In the genomic region with DNA sequence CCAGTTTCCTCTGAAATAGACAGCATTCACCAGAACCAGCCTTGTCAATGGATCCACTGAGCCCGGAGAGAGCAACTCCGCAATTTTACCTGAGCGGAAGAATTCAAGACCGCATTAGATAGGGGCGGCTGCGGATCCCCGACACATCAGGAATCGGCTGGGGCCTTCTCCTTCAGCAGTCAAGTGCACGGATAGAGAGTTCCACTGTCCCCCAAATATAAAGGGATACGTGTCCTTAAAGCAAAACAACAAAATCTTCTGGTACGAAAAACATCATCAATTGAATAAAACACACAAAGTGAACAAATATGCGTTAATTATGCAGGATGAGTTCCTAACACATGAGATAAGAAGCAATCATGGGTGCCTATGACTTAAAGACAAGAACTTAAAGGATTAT, we compare ENCODE assay signal across 8 cellular contexts. TPM values are rescaled to one million over a fixed set of nuclear protein-coding genes. Genes with fewer than 3 reads are reported as not detected.
A peak's percentile ranks its signal among the peaks of the same experiment; 100 is the strongest.
DNase-seq lines count a peak whose midpoint lies in the region; TF ChIP-seq lines count a peak whose summit lies in the region.
"Had no signal": no experiment of that assay in that cellular context is flagged by ENCODE, and none has a peak within 500 bp of the region (broad histone marks: within the 10 kb centered on the region; RNA-seq: fewer than 3 reads in every experiment).

No MANE protein-coding gene starts in this region.

- TF ChIP-seq CTCF in brain microvascular endothelial cell (IDR thresholded peaks at IDR 0.05; ENCODE audit: low read depth, low read length, missing control alignments) = no peak
- TF ChIP-seq CTCF in mesothelial cell of epicardium (IDR thresholded peaks at IDR 0.05; ENCODE audit: unreplicated experiment) = no peak
- TF ChIP-seq CTCF in suprapubic skin (IDR thresholded peaks at IDR 0.05) = no peak

- H3K4me1 Mint-ChIP-seq in mesothelial cell of epicardium = peaks cover 4% of the 10 kb centered on the region

- H3K79me2 ChIP-seq in Karpas-422 (ENCODE audit: low read length) = no peaks in the 10 kb centered on the region

- no peaks in the 10 kb centered on the region for H4K20me1 ChIP-seq in Karpas-422 (ENCODE audit: insufficient read depth, low read depth, low read length)

- DNase-seq in Karpas-422 (no peak), brain microvascular endothelial cell (no peak), mesothelial cell of epicardium (ENCODE audit: low spot score in 2 of 2, unreplicated experiment in 2 of 2) (no peak), suprapubic skin (ENCODE audit: low spot score in 2 of 2) (no peak), COR-L47 (lab: John Stamatoyannopoulos, UW) (no peak), inferior parietal cortex (ENCODE audit: extremely low spot score) (no peak)
- no peak for DNase-seq in stimulated activated CD4-positive, alpha-beta T cell treated with anti-CD3 and anti-CD28 coated beads, Interleukin-2, amount 100 ng/mL, for 24 hours
- DNase-seq: DMS 273 treated with DMSO at 0.1 percent for 48 hours had no signal

- H3K9ac ChIP-seq in Karpas-422 (ENCODE audit: low read length) = peak overlapping the region; percentile 53

- peak overlapping the region; percentile 93; the same call in 1 of the 2 replicates for H2AFZ ChIP-seq in Karpas-422 (ENCODE audit: low read length)

- no peaks in the 10 kb centered on the region for H3K9me2 ChIP-seq in Karpas-422 (replicated peaks; ENCODE audit: insufficient read depth, low read length)

- H3K4me2 ChIP-seq in Karpas-422 (ENCODE audit: low read depth, low read length, poor library complexity, severe bottlenecking) = peak overlapping the region; percentile 64

- H3K4me1 ChIP-seq in Karpas-422 (ENCODE audit: low read length) (peaks cover 12% of the 10 kb centered on the region), suprapubic skin (peaks cover 22% of the 10 kb centered on the region)

- peaks cover 28% of the 10 kb centered on the region for H3K36me3 Mint-ChIP-seq in mesothelial cell of epicardium

- H3K27ac Mint-ChIP-seq in mesothelial cell of epicardium = peak overlapping the region; percentile 75

- no peak for TF ChIP-seq EP300 in suprapubic skin (IDR thresholded peaks at IDR 0.05)

- H3K27me3 Mint-ChIP-seq in mesothelial cell of epicardium (ENCODE audit: low read depth) = no peaks in the 10 kb centered on the region

- 93% methylated on average over 12 of the region's 12 CpGs for WGBS in suprapubic skin

- H3K36me3 ChIP-seq in Karpas-422 (ENCODE audit: insufficient read depth, low read length) (no peaks in the 10 kb centered on the region), brain microvascular endothelial cell (replicated peaks) (peaks cover 18% of the 10 kb centered on the region), suprapubic skin (peaks cover 14% of the 10 kb centered on the region)

- no peak overlapping the region for H3K4me3 Mint-ChIP-seq in mesothelial cell of epicardium

- H3K9me3 Mint-ChIP-seq in mesothelial cell of epicardium = no peaks in the 10 kb centered on the region

- in situ Hi-C loops in brain microvascular endothelial cell (cut with HindIII; ENCODE audit: low pct_ligation_motif_present, low sequenced_read_pairs) = no loop called here

- no peaks in the 10 kb centered on the region for H3K27me3 ChIP-seq in Karpas-422 (ENCODE audit: low read length)
- H3K27me3 ChIP-seq in brain microvascular endothelial cell (replicated peaks) = no peaks in the 10 kb centered on the region
- H3K27me3 ChIP-seq in suprapubic skin = no peaks in the 10 kb centered on the region

- no peak for TF ChIP-seq POLR2A in suprapubic skin (IDR thresholded peaks at IDR 0.05)

- H3K4me3 ChIP-seq in Karpas-422 (ENCODE audit: low read length) (no peak overlapping the region; the same call in 1 of the 2 replicates), brain microvascular endothelial cell (ENCODE audit: low read depth, low read length) (peak overlapping the region; percentile 26), suprapubic skin (peak overlapping the region; percentile 21)

- H3K27ac ChIP-seq in Karpas-422 (ENCODE audit: low read length) = no peak overlapping the region
- peak overlapping the region; percentile 6 for H3K27ac ChIP-seq in brain microvascular endothelial cell
- H3K27ac ChIP-seq in suprapubic skin = no peak overlapping the region

- H3K9me3 ChIP-seq in Karpas-422 (ENCODE audit: low read length) = no peaks in the 10 kb centered on the region
- H3K9me3 ChIP-seq in suprapubic skin = no peaks in the 10 kb centered on the region

RNA-seq across cellular contexts. Expression of gene SERPINB6, which starts 18.3 kb away (rescaled TPM):
- total RNA-seq in Karpas-422 (2014; rRNA removed; shearing (Covaris generic); ENCODE audit: low replicate concordance) = not detected in 2 replicates
- total RNA-seq in mesothelial cell of epicardium (91.4 to 96.8 TPM (median 93.4 TPM) in 3 replicates), suprapubic skin (10 to 100 TPM; 26.8 to 53.4 (median 36.8) TPM)

RNA-seq across cellular contexts. Expression of gene NQO2, which starts 46.6 kb away (rescaled TPM):
- total RNA-seq in Karpas-422 (2014; rRNA removed; shearing (Covaris generic); ENCODE audit: low replicate concordance) = 5.5 and 9.1 TPM in 2 replicates
- total RNA-seq in mesothelial cell of epicardium = 17.1 to 18.7 TPM (median 17.3 TPM) in 3 replicates
- 10 to 100 TPM; 22.8 to 40.4 (median 38.3) TPM for total RNA-seq in suprapubic skin

RNA-seq across cellular contexts. Expression of gene SERPINB9, which starts 50.0 kb away (rescaled TPM):
- total RNA-seq in Karpas-422 (2014; rRNA removed; shearing (Covaris generic); ENCODE audit: low replicate concordance) = 55.6 and 107 TPM in 2 replicates
- total RNA-seq in mesothelial cell of epicardium = 28.2 to 30.9 TPM (median 30.6 TPM) in 3 replicates
- total RNA-seq in suprapubic skin = 1 to 10 TPM; 1.0 to 4.0 (median 2.5) TPM

Comparison
In these comparisons a context has a peak if more than half of its experiments do, and no peak if none do; other contexts are left out.
1. RNA of gene SERPINB6, which starts 18.3 kb away (total RNA-seq): 91.4 to 96.8 TPM in mesothelial cell of epicardium and 26.8 to 53.4 TPM in suprapubic skin; not detected in Karpas-422; every median in the first group is over 10 times any median in the second.